Comparison of ENCODE assay signal across 2 cellular contexts in the genomic region with DNA sequence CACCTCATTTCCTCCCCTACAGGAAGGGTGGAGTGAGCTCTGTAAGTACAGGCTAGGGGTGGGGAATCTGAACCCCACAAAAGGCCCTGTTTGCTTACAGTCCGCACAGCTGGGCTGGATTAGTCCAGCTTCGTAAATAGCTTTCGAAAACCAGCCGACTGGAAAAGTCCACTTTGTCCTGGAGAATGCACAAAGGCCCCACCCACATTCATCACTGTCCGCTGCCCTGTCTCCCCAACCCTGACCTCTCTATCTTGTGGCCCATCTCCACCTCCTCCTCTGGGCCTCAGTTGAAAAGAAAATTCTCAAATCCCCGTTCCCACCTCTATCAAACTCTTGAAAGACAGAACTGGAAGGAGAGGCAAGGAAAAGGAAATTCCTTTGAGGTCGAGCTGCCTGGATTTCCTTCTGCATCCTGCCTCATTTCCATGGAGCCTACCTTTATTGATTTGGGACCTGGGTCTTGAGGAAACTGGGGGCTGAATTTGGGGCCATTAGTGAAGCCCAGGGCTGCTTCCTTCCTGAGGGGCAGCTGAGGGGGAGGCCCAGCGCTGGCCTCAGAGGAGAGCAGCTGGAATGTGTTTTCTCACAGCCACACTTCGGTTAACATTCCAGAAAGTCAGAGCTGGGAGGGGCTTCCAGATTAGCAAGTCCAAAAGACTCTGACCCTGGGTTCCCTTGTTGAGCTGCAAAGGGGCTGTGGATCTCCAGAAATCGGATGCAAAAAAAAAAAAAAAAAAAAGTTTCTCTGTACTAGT.
TF ChIP-seq lines count a peak whose summit lies in the region.

No MANE protein-coding gene starts in this region.

TF ChIP-seq in SK-N-SH treated with all-trans-retinoic acid at 6 μM for 48 hours, 23 proteins besides CTCF, POLR2A, EP300 and RAD21 (continued from another document):
- no peak for TF ChIP-seq BACH2 (CRISPR knock-in tag; IDR thresholded peaks at IDR 0.05; ENCODE audit: borderline replicate concordance)
TF ChIP-seq in SK-N-SH treated with all-trans-retinoic acid at 6 μM for 48 hours: peak in this region for 0.

TF ChIP-seq in SK-N-SH, 30 proteins besides CTCF, POLR2A, EP300 and RAD21 (continued from another document):
- TF ChIP-seq, protein P1, sequence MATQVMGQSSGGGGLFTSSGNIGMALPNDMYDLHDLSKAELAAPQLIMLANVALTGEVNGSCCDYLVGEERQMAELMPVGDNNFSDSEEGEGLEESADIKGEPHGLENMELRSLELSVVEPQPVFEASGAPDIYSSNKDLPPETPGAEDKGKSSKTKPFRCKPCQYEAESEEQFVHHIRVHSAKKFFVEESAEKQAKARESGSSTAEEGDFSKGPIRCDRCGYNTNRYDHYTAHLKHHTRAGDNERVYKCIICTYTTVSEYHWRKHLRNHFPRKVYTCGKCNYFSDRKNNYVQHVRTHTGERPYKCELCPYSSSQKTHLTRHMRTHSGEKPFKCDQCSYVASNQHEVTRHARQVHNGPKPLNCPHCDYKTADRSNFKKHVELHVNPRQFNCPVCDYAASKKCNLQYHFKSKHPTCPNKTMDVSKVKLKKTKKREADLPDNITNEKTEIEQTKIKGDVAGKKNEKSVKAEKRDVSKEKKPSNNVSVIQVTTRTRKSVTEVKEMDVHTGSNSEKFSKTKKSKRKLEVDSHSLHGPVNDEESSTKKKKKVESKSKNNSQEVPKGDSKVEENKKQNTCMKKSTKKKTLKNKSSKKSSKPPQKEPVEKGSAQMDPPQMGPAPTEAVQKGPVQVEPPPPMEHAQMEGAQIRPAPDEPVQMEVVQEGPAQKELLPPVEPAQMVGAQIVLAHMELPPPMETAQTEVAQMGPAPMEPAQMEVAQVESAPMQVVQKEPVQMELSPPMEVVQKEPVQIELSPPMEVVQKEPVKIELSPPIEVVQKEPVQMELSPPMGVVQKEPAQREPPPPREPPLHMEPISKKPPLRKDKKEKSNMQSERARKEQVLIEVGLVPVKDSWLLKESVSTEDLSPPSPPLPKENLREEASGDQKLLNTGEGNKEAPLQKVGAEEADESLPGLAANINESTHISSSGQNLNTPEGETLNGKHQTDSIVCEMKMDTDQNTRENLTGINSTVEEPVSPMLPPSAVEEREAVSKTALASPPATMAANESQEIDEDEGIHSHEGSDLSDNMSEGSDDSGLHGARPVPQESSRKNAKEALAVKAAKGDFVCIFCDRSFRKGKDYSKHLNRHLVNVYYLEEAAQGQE (IDR thresholded peaks at IDR 0.05; ENCODE audit: low read depth, low read length) = no peak
- no peak for TF ChIP-seq RCOR1 (IDR thresholded peaks at IDR 0.05; ENCODE audit: low read length)
- TF ChIP-seq, protein P2, sequence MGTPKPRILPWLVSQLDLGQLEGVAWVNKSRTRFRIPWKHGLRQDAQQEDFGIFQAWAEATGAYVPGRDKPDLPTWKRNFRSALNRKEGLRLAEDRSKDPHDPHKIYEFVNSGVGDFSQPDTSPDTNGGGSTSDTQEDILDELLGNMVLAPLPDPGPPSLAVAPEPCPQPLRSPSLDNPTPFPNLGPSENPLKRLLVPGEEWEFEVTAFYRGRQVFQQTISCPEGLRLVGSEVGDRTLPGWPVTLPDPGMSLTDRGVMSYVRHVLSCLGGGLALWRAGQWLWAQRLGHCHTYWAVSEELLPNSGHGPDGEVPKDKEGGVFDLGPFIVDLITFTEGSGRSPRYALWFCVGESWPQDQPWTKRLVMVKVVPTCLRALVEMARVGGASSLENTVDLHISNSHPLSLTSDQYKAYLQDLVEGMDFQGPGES (IDR thresholded peaks at IDR 0.05; ENCODE audit: low read depth, low read length) = no peak
- TF ChIP-seq, protein P3, sequence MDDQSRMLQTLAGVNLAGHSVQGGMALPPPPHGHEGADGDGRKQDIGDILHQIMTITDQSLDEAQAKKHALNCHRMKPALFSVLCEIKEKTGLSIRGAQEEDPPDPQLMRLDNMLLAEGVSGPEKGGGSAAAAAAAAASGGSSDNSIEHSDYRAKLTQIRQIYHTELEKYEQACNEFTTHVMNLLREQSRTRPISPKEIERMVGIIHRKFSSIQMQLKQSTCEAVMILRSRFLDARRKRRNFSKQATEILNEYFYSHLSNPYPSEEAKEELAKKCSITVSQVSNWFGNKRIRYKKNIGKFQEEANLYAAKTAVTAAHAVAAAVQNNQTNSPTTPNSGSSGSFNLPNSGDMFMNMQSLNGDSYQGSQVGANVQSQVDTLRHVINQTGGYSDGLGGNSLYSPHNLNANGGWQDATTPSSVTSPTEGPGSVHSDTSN (IDR thresholded peaks at IDR 0.05) = no peak
- no peak for TF ChIP-seq FOSL2 (IDR thresholded peaks at IDR 0.05; ENCODE audit: borderline replicate concordance, low read depth)
- no peak for TF ChIP-seq TAF1 (IDR thresholded peaks at IDR 0.05; ENCODE audit: borderline replicate concordance, low read depth, low read length)
- TF ChIP-seq, protein P4, sequence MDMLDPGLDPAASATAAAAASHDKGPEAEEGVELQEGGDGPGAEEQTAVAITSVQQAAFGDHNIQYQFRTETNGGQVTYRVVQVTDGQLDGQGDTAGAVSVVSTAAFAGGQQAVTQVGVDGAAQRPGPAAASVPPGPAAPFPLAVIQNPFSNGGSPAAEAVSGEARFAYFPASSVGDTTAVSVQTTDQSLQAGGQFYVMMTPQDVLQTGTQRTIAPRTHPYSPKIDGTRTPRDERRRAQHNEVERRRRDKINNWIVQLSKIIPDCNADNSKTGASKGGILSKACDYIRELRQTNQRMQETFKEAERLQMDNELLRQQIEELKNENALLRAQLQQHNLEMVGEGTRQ (IDR thresholded peaks at IDR 0.05; ENCODE audit: borderline replicate concordance, low read depth, low read length) = no peak
- TF ChIP-seq MXI1 (IDR thresholded peaks at IDR 0.05; ENCODE audit: low read depth, low read length) = no peak
- no peak for TF ChIP-seq GATA2 (CRISPR knock-in tag; IDR thresholded peaks at IDR 0.05)
- no peak for TF ChIP-seq TCF12 (IDR thresholded peaks at IDR 0.05)
